In genomic region chr5:74127377-74128338, GRCh38 we compare ENCODE assay signal across 8 cellular contexts.
DNase-seq lines count a peak whose midpoint lies in the region; ATAC-seq and TF ChIP-seq lines count a peak whose summit lies in the region.
"Had no signal": no experiment of that assay in that cellular context is flagged by ENCODE, and none has a peak within 500 bp of the region (broad histone marks: within the 10 kb centered on the region; RNA-seq: fewer than 3 reads in every experiment).

No MANE protein-coding gene starts in this region.

- H3K9me3 Mint-ChIP-seq in HFFc6: no peaks in the 10 kb centered on the region
- H3K9me3 Mint-ChIP-seq: activated naive CD4-positive, alpha-beta T cell treated with anti-CD3 and anti-CD28 coated beads for 36 hours had no signal

- no peaks in the 10 kb centered on the region for H3K36me3 Mint-ChIP-seq in HFFc6 (ENCODE audit: low read depth)
- no peaks in the 10 kb centered on the region for H3K36me3 Mint-ChIP-seq in T-helper 17 cell (ENCODE audit: low read depth)

- H3K4me3 Mint-ChIP-seq in HFFc6 (peak overlapping the region; percentile 76), T-helper 17 cell (no peak overlapping the region)
- H3K4me3 Mint-ChIP-seq: activated naive CD4-positive, alpha-beta T cell treated with anti-CD3 and anti-CD28 coated beads for 36 hours had no signal

- no peak overlapping the region for H3K27ac ChIP-seq in PC-3 (ENCODE audit: low read length)
- no peak overlapping the region for H3K27ac ChIP-seq in gastroesophageal sphincter

- H3K27me3 ChIP-seq in PC-3 (ENCODE audit: low read length) (no peaks in the 10 kb centered on the region), gastroesophageal sphincter (no peaks in the 10 kb centered on the region), skeletal muscle satellite cell (ENCODE audit: control insufficient read depth, insufficient read depth, low read length) (peaks cover 20% of the 10 kb centered on the region)

- peaks cover 21% of the 10 kb centered on the region for H3K4me1 ChIP-seq in PC-3 (ENCODE audit: insufficient read depth, low read length)
- H3K4me1 ChIP-seq in gastroesophageal sphincter: peaks cover 0 to 11% (median 0%) of the 10 kb centered on the region in 3 donors
- H3K4me1 ChIP-seq in skeletal muscle satellite cell (ENCODE audit: control insufficient read depth, insufficient read depth, low read length): peaks cover 8% of the 10 kb centered on the region

- H3K9me2 ChIP-seq in PC-3 (replicated peaks; ENCODE audit: low read length): no peaks in the 10 kb centered on the region

- no peak for TF ChIP-seq POLR2A in gastroesophageal sphincter (IDR thresholded peaks at IDR 0.05)

- CTCF ChIA-PET in PC-3 (lab: Charles Lee): no interaction called here

- TF ChIP-seq CTCF in HFFc6 (IDR thresholded peaks at IDR 0.05) (peak; percentile 65), PC-3 (conservative IDR thresholded peaks at IDR 0.05; ENCODE audit: low read depth, low read length) (peak; percentile 51), gastroesophageal sphincter (IDR thresholded peaks at IDR 0.05) (peak in 2 of 4 experiments; percentile 29 to 43)

- H3K27me3 Mint-ChIP-seq in HFFc6 (ENCODE audit: insufficient read depth): peaks cover 1% of the 10 kb centered on the region
- H3K27me3 Mint-ChIP-seq in T-helper 17 cell: peaks cover 42% of the 10 kb centered on the region

- no peak for TF ChIP-seq EP300 in gastroesophageal sphincter (IDR thresholded peaks at IDR 0.05)

- peak overlapping the region; percentile 63 for H3K4me3 ChIP-seq in PC-3 (ENCODE audit: low read length)
- H3K4me3 ChIP-seq in gastroesophageal sphincter: no peak overlapping the region
- H3K4me3 ChIP-seq in skeletal muscle satellite cell (ENCODE audit: low read length): no peak overlapping the region

- intact Hi-C loops in PC-3 (cut with micrococcal nuclease): loop anchor here (1.0 to 5.0 kb wide), 3 partner anchors 60 to 200 kb away; no protein-coding TSS in a partner anchor

- H3K4me1 Mint-ChIP-seq in HFFc6 (ENCODE audit: low read depth): peaks cover 13% of the 10 kb centered on the region
- no peaks in the 10 kb centered on the region for H3K4me1 Mint-ChIP-seq in T-helper 17 cell

- H3F3A ChIP-seq in PC-3 (ENCODE audit: low read length, unreplicated experiment): no peaks in the 10 kb centered on the region

- H3K9me3 ChIP-seq in PC-3 (ENCODE audit: low read length): no peaks in the 10 kb centered on the region
- H3K9me3 ChIP-seq in gastroesophageal sphincter: no peaks in the 10 kb centered on the region
- no peaks in the 10 kb centered on the region for H3K9me3 ChIP-seq in skeletal muscle satellite cell (replicated peaks; ENCODE audit: low read length)
- H3K9me3 ChIP-seq in T-helper 17 cell (ENCODE audit: control insufficient read depth, low read length, poor library complexity, severe bottlenecking): no peaks in the 10 kb centered on the region

- H3K4me2 ChIP-seq in PC-3 (ENCODE audit: low read length) (peak overlapping the region; percentile 90), skeletal muscle satellite cell (ENCODE audit: low read length) (peak overlapping the region; percentile 48)

- peak overlapping the region; percentile 84 for H2AFZ ChIP-seq in PC-3 (ENCODE audit: low read length)

- DNase-seq in HFFc6: peak; percentile 16
- peak; percentile 55 for DNase-seq in PC-3
- no peak for DNase-seq in T-helper 17 cell
- DNase-seq: activated naive CD4-positive, alpha-beta T cell treated with anti-CD3 and anti-CD28 coated beads for 36 hours had no signal

- no peaks in the 10 kb centered on the region for H4K20me1 ChIP-seq in PC-3 (ENCODE audit: low read length)

- no peaks in the 10 kb centered on the region for H3K79me2 ChIP-seq in PC-3 (ENCODE audit: low read length)

- H3K9ac ChIP-seq in PC-3 (ENCODE audit: low read length) (no peak overlapping the region), skeletal muscle satellite cell (ENCODE audit: low read depth, low read length) (no peak overlapping the region)

- POLR2A ChIA-PET in PC-3 (lab: Charles Lee; ENCODE audit: unreplicated experiment): no interaction called here

- no TSS peak for BruUV-seq in PC-3 (replicated peaks; lab: Mats Ljungman, UMichigan)

- 20 to 60% methylated on average over 4 to 5 of the region's 9 CpGs for WGBS in gastroesophageal sphincter (ENCODE audit: low coverage in 1 of 2), 2 donors

- ATAC-seq in PC-3: peak; percentile 72
- ATAC-seq in gastroesophageal sphincter: peak; percentile 55
- ATAC-seq in HG02970 (IDR thresholded peaks at IDR 0.05; ENCODE audit: low FRiP score, unreplicated experiment): no peak
- no peak for ATAC-seq in T-helper 17 cell
- no peak for ATAC-seq in GM21390 (IDR thresholded peaks at IDR 0.05; ENCODE audit: unreplicated experiment)

- H3K27ac Mint-ChIP-seq in HFFc6 (no peak overlapping the region), T-helper 17 cell (no peak overlapping the region)
- H3K27ac Mint-ChIP-seq: activated naive CD4-positive, alpha-beta T cell treated with anti-CD3 and anti-CD28 coated beads for 36 hours had no signal

- H3K36me3 ChIP-seq in PC-3 (ENCODE audit: low read depth, low read length) (no peaks in the 10 kb centered on the region), gastroesophageal sphincter (no peaks in the 10 kb centered on the region), skeletal muscle satellite cell (ENCODE audit: insufficient read depth, low read length) (no peaks in the 10 kb centered on the region)

Comparison
In these comparisons a context has a peak if more than half of its experiments do, and no peak if none do; other contexts are left out.
1. DNase-seq: peak in HFFc6 (single experiment) and PC-3 (single experiment); none in T-helper 17 cell (0 of 3).
2. ATAC-seq: peak in PC-3 (single experiment) and gastroesophageal sphincter (single experiment); none in HG02970 (single experiment), T-helper 17 cell (single experiment) and GM21390 (single experiment).